ENCODE assay signal across 23 cellular contexts in genomic region chr7:37245544-37245943, GRCh38.
DNase-seq lines count a peak whose midpoint lies in the region; ATAC-seq, FAIRE-seq and TF ChIP-seq lines count a peak whose summit lies in the region.
"Had no signal": no experiment of that assay in that cellular context is flagged by ENCODE, and none has a peak within 500 bp of the region (broad histone marks: within the 10 kb centered on the region; RNA-seq: fewer than 3 reads in every experiment).

No MANE protein-coding gene starts in this region.

- H3K4me1 Mint-ChIP-seq in GM23338 = peaks cover 33% of the 10 kb centered on the region

- DNase-seq in GM23338 (ENCODE audit: low spot score) (no peak), H1 (ENCODE audit: low read depth in 1 of 2, low spot score in 2 of 2) (no peak), lower lobe of right lung (no peak), NCI-H2171 treated with DMSO at 0.1 percent for 48 hours (lab: John Stamatoyannopoulos, UW) (no peak), posterior cingulate gyrus (no peak)
- DNase-seq: Caco-2; CD4-positive, alpha-beta memory T cell; DMS 273 treated with DMSO at 0.1 percent for 48 hours; DMS79 treated with DMSO at 0.1 percent for 48 hours; H9; HFFc6; KBM-7; MM.1S; NCI-H1092; NCI-H1436; NCI-H1930; NCI-H226; NCI-H524; NCI-H774; NK-92 treated with Interleukin-12 subunit alpha and Interleukin-12 subunit beta, amount 100 ng/mL, for 24 hours had no signal

- H3K56ac ChIP-seq in H1 (replicated peaks; ENCODE audit: insufficient read length, low read depth, low read length) = no peak overlapping the region

- H2BK5ac ChIP-seq in H1 (ENCODE audit: low read depth, low read length) = no peak overlapping the region

- peak overlapping the region; percentile 46 for H3K4ac ChIP-seq in H1 (replicated peaks; ENCODE audit: insufficient read length, low read depth, low read length)

- H3K4me3 Mint-ChIP-seq in GM23338 = no peak overlapping the region
- H3K4me3 Mint-ChIP-seq: CD4-positive, alpha-beta memory T cell; H9; HFFc6 had no signal

- TF ChIP-seq CTCF in GM23338 (conservative IDR thresholded peaks at IDR 0.05; ENCODE audit: low read depth in 2 of 2) (no peak), H1 (IDR thresholded peaks at IDR 0.05; ENCODE audit: control extremely low read depth in 1 of 3, insufficient read depth in 1 of 3, low read depth in 1 of 3, low read length in 3 of 3) (no peak), lower lobe of right lung (IDR thresholded peaks at IDR 0.05) (no peak)

- H3K9me3 ChIP-seq in H1 (ENCODE audit: insufficient read depth in 2 of 2, low read depth in 1 of 2, low read length in 1 of 2) = 0 out of 4 replicates have a peak, but pooled peaks cover 3 to 5% of the 10 kb centered on the region in 2 experiments
- H3K9me3 ChIP-seq in lower lobe of right lung = no peaks in the 10 kb centered on the region
- H3K9me3 ChIP-seq: Caco-2 had no signal

- WGBS in H1 (ENCODE audit: extremely low coverage in 1 of 2, insufficient coverage in 1 of 2, insufficient read length in 1 of 2, insufficient replicate concordance in 2 of 2, low coverage in 1 of 2, low lambda C conversion rate in 2 of 2, missing lambda C conversion rate in 1 of 2), 2 experiments = 86% methylated on average over 5 of the region's 5 CpGs; no CpG with 5 or more reads in 1 of the 2 experiments

- H3K27me3 Mint-ChIP-seq in GM23338 (ENCODE audit: insufficient read depth, low read depth, poor library complexity) = peaks cover 3% of the 10 kb centered on the region
- H3K27me3 Mint-ChIP-seq: CD4-positive, alpha-beta memory T cell had no signal

- no peak overlapping the region for H2AK5ac ChIP-seq in H1 (ENCODE audit: low read depth, low read length)

- H3K4me2 ChIP-seq in GM23338 = no peak overlapping the region
- H3K4me2 ChIP-seq in H1 (ENCODE audit: insufficient read depth in 1 of 2, low read depth in 2 of 2, low read length in 2 of 2) = no peak overlapping the region

- TF ChIP-seq RAD21 in H1 (IDR thresholded peaks at IDR 0.05 in 1 of 2, conservative IDR thresholded peaks at IDR 0.05 in 1 of 2; ENCODE audit: low read depth in 2 of 2, low read length in 2 of 2) = no peak

- H3K4me3 ChIP-seq in GM23338 (no peak overlapping the region), H1 (ENCODE audit: extremely low read depth in 1 of 4, insufficient read depth in 2 of 4, low read depth in 3 of 4, low read length in 4 of 4) (no peak overlapping the region), lower lobe of right lung (no peak overlapping the region)

- H2BK15ac ChIP-seq in H1 (ENCODE audit: low read length) = no peak overlapping the region; the same call in 1 of the 2 replicates

- H4K91ac ChIP-seq in H1 (replicated peaks; ENCODE audit: insufficient read length, low read length) = no peak overlapping the region

- peaks cover 2% of the 10 kb centered on the region; the same call in 1 of the 3 replicates for H3K36me3 Mint-ChIP-seq in GM23338 (ENCODE audit: low read depth)

- H3K4me1 ChIP-seq in GM23338 (ENCODE audit: insufficient read depth) (peaks cover 22% of the 10 kb centered on the region), H1 (replicated peaks in 1 of 4; ENCODE audit: control insufficient read depth in 3 of 4, insufficient read depth in 4 of 4, low read length in 3 of 4) (peaks cover 10 to 20% (median 12%) of the 10 kb centered on the region in 4 experiments; a peak in 6 of 7 replicates), lower lobe of right lung (no peaks in the 10 kb centered on the region)
- H3K4me1 ChIP-seq: Caco-2 had no signal

- H4K8ac ChIP-seq in H1 (ENCODE audit: extremely low read depth, insufficient read depth, low read length) = no peak overlapping the region

- no peaks in the 10 kb centered on the region for H3K23me2 ChIP-seq in H1 (ENCODE audit: low read depth, low read length)

- intact Hi-C loops in lower lobe of right lung (cut with DNase I) (no loop called here), posterior cingulate gyrus (cut with DNase I) (no loop called here)

- H3K9me2 ChIP-seq in GM23338 (ENCODE audit: insufficient read depth) = no peaks in the 10 kb centered on the region

- H3F3A ChIP-seq in GM23338 (replicated peaks; ENCODE audit: low read depth) = peaks cover 11% of the 10 kb centered on the region

- H4K20me1 ChIP-seq in GM23338 (replicated peaks; ENCODE audit: insufficient read depth) (no peaks in the 10 kb centered on the region), H1 (replicated peaks in 1 of 2; ENCODE audit: control insufficient read depth in 1 of 2, insufficient read depth in 2 of 2, low read length in 2 of 2) (no peaks in the 10 kb centered on the region)

- no peak for TF ChIP-seq POLR2A in H1 (IDR thresholded peaks at IDR 0.05; ENCODE audit: control extremely low read depth in 1 of 2, low read depth in 2 of 2, low read length in 2 of 2)

- H4K5ac ChIP-seq in H1 (ENCODE audit: insufficient read length, low read depth, low read length) = peak overlapping the region; percentile 55

- H3K27ac ChIP-seq in GM23338 (ENCODE audit: low read depth) (no peak overlapping the region), H1 (ENCODE audit: low read depth, low read length) (no peak overlapping the region), lower lobe of right lung (no peak overlapping the region), temporal lobe (ENCODE audit: low read depth, low read length) (peak overlapping the region; percentile 54)
- H3K27ac ChIP-seq: HL-60 had no signal

- H3K23ac ChIP-seq in H1 (ENCODE audit: insufficient read length) = no peak overlapping the region

- TF ChIP-seq EP300 in H1 (IDR thresholded peaks at IDR 0.05; ENCODE audit: borderline replicate concordance in 1 of 2, low read depth in 2 of 2, low read length in 2 of 2) = no peak

- peak overlapping the region; percentile 42; the same call in 1 of the 2 replicates for H3K27ac Mint-ChIP-seq in GM23338
- H3K27ac Mint-ChIP-seq: HFFc6 had no signal

- H2AFZ ChIP-seq in GM23338 (no peak overlapping the region), H1 (ENCODE audit: low read length) (no peak overlapping the region)

- H3K9me3 Mint-ChIP-seq in GM23338 = peaks cover 2% of the 10 kb centered on the region; the same call in 1 of the 3 replicates
- H3K9me3 Mint-ChIP-seq: CD4-positive, alpha-beta memory T cell had no signal

- H3K18ac ChIP-seq in H1 (ENCODE audit: extremely low read depth, low read length) = peak overlapping the region; percentile 61; the same call in 1 of the 2 replicates

- peak overlapping the region; percentile 39 for H2BK120ac ChIP-seq in H1 (replicated peaks; ENCODE audit: low read depth, low read length)

- H3K36me3 ChIP-seq in GM23338 (ENCODE audit: insufficient read depth) (no peaks in the 10 kb centered on the region), H1 (ENCODE audit: control insufficient read depth in 2 of 4, insufficient read depth in 4 of 4, low read length in 3 of 4) (no peaks in the 10 kb centered on the region), lower lobe of right lung (no peaks in the 10 kb centered on the region)

- ATAC-seq in GM23338 (no peak), lower lobe of right lung (peak; percentile 56 to 76), HG03520 (IDR thresholded peaks at IDR 0.05; ENCODE audit: unreplicated experiment) (no peak)

- no peaks in the 10 kb centered on the region for H3K79me1 ChIP-seq in H1 (ENCODE audit: low read depth, low read length)

- no peak overlapping the region for H3K9ac ChIP-seq in H1 (replicated peaks in 1 of 4; ENCODE audit: extremely low read depth in 1 of 4, low read depth in 3 of 4, low read length in 3 of 4)

- H3K27me3 ChIP-seq in GM23338 (ENCODE audit: insufficient read depth) (no peaks in the 10 kb centered on the region), H1 (replicated peaks in 1 of 4; ENCODE audit: control insufficient read depth in 3 of 4, extremely low read depth in 1 of 4, insufficient read depth in 3 of 4, low read length in 3 of 4) (no peaks in the 10 kb centered on the region), lower lobe of right lung (ENCODE audit: low read depth) (no peaks in the 10 kb centered on the region)

- peak overlapping the region; percentile 69; the same call in 1 of the 2 replicates for H2BK12ac ChIP-seq in H1 (ENCODE audit: low read depth, low read length)

- FAIRE-seq in H1 (lab: Jason Lieb, UNC) = no peak

- peak overlapping the region; percentile 28 for H3K14ac ChIP-seq in H1 (ENCODE audit: insufficient read length)

- H2BK20ac ChIP-seq in H1 (ENCODE audit: low read length) = peak overlapping the region; percentile 19; the same call in 1 of the 2 replicates

- POLR2A ChIA-PET in H1 (lab: Charles Lee; ENCODE audit: partially characterized antibody) = no interaction called here

- CTCF ChIA-PET in H1 (lab: Charles Lee; ENCODE audit: partially characterized antibody) = interaction anchor here (0.5 to 1.5 kb wide), 4 partner anchors 10 to 43 kb away, joined by 3 to 7 read pairs (median 4); no protein-coding TSS in a partner anchor

- H3K79me2 ChIP-seq in GM23338 (replicated peaks; ENCODE audit: insufficient read depth) (no peaks in the 10 kb centered on the region), H1 (ENCODE audit: control insufficient read depth in 1 of 2, insufficient read depth in 2 of 2, low read length in 2 of 2) (no peaks in the 10 kb centered on the region; a peak in 1 of 4 replicates)

TF ChIP-seq in GM23338, 12 proteins besides CTCF, POLR2A, EP300 and RAD21 (continues in another document):
- no peak for TF ChIP-seq EZH2phosphoT487 (IDR thresholded peaks at IDR 0.05; ENCODE audit: unreplicated experiment)
- TF ChIP-seq EZH2 (IDR thresholded peaks at IDR 0.05; ENCODE audit: low read depth, unreplicated experiment) = no peak
- no peak for TF ChIP-seq POLR2AphosphoS5 (IDR thresholded peaks at IDR 0.05; ENCODE audit: low read depth)

TF ChIP-seq in H1, 55 proteins besides CTCF, POLR2A, EP300 and RAD21:
- no peak for TF ChIP-seq SIX5 (IDR thresholded peaks at IDR 0.05; ENCODE audit: low read depth, low read length)
- no peak for TF ChIP-seq RBBP5 (IDR thresholded peaks at IDR 0.05; ENCODE audit: borderline replicate concordance, low read depth, low read length)
- TF ChIP-seq CHD2 (IDR thresholded peaks at IDR 0.05; ENCODE audit: low read length) = no peak
- TF ChIP-seq BRCA1 (IDR thresholded peaks at IDR 0.05; ENCODE audit: low read depth, low read length) = no peak
- TF ChIP-seq BCL11A (IDR thresholded peaks at IDR 0.05; ENCODE audit: low read depth in 2 of 2, low read length in 2 of 2) = no peak
- TF ChIP-seq JUN (IDR thresholded peaks at IDR 0.05; ENCODE audit: low read depth, low read length) = no peak
- no peak for TF ChIP-seq TAF7 (optimal IDR thresholded peaks at IDR 0.05; ENCODE audit: borderline replicate concordance, low read depth, low read length)
- no peak for TF ChIP-seq SRF (IDR thresholded peaks at IDR 0.05; ENCODE audit: low read depth, low read length)

Comparison
In these comparisons a context has a peak if more than half of its experiments do, and no peak if none do; other contexts are left out.
1. ATAC-seq: peak in lower lobe of right lung (2 of 2); none in GM23338 (single experiment) and HG03520 (single experiment).